Comparison of ENCODE assay signal across 26 cellular contexts in the genomic region with DNA sequence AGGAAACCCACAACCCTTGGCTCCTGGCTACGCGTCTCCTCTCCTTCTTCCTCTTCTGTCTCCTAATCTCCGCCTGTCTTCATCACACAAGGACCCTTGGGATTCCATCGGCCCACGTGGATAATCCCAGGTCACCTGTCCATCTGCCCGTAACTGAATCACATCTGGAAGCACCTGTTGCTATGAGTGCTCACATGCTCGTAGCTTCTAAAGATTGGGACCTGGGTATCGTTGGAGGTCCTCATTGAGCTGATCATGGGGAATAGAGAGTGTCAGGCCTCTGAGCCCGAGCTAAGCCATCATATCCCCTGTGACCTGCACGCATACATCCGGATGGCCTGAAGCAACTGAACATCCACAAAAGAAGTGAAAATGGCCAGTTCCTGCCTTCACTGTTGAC.
"Had no signal": no experiment of that assay in that cellular context is flagged by ENCODE, and none has a peak within 500 bp of the region (broad histone marks: within the 10 kb centered on the region; RNA-seq: fewer than 3 reads in every experiment).

No MANE protein-coding gene starts in this region.

- H3K9me3 Mint-ChIP-seq: mesothelial cell of epicardium had no signal

- H3K27ac ChIP-seq: dorsolateral prefrontal cortex, esophagus squamous epithelium, heart right ventricle, ovary, psoas muscle, sigmoid colon, stomach, thyroid gland had no signal

- H3K9me3 ChIP-seq: ovary, psoas muscle, thyroid gland had no signal

- H3K36me3 ChIP-seq: esophagus squamous epithelium, heart right ventricle, ovary, sigmoid colon, stomach, thyroid gland had no signal

- FAIRE-seq: colon, endothelial cell of umbilical vein, kidney had no signal

- H3K4me1 ChIP-seq: esophagus squamous epithelium, heart right ventricle, psoas muscle, sigmoid colon, stomach, thyroid gland had no signal

- H3K4me3 ChIP-seq: dorsolateral prefrontal cortex, esophagus squamous epithelium, heart right ventricle, ovary, psoas muscle, sigmoid colon, stomach, thyroid gland had no signal

- H3K4me1 Mint-ChIP-seq: mesothelial cell of epicardium; nephron; stimulated activated effector memory CD8-positive, alpha-beta T cell treated with anti-CD3 and anti-CD28 coated beads, Interleukin-12 subunit alpha, Interleukin-12 subunit beta, amount 100 ng/mL, for 72 hours had no signal

- H3K4me3 Mint-ChIP-seq: mesothelial cell of epicardium; naive thymus-derived CD4-positive, alpha-beta T cell; nephron; stimulated activated effector memory CD8-positive, alpha-beta T cell treated with anti-CD3 and anti-CD28 coated beads, Interleukin-12 subunit alpha, Interleukin-12 subunit beta, amount 100 ng/mL, for 72 hours had no signal

- H3K36me3 Mint-ChIP-seq: mesothelial cell of epicardium; stimulated activated effector memory CD8-positive, alpha-beta T cell treated with anti-CD3 and anti-CD28 coated beads, Interleukin-12 subunit alpha, Interleukin-12 subunit beta, amount 100 ng/mL, for 72 hours had no signal

- DNase-seq: dorsolateral prefrontal cortex; effector CD4-positive, alpha-beta T cell; esophagus squamous epithelium; foreskin melanocyte; glutamatergic neuron; heart right ventricle; kidney; mesenchymal stem cell; naive thymus-derived CD4-positive, alpha-beta T cell; occipital lobe; ovary; psoas muscle; right cardiac atrium; sigmoid colon; stimulated activated CD4-positive, alpha-beta T cell treated with anti-CD3 and anti-CD28 coated beads, Interleukin-2, amount 100 ng/mL, for 24 hours; stimulated activated CD4-positive, alpha-beta T cell treated with anti-CD3 and anti-CD28 coated beads, Interleukin-4, amount 100 ng/mL, for 24 hours; stimulated activated naive CD4-positive, alpha-beta T cell treated with Interleukin-2 at 50 U/mL for 16 hours; stomach; thyroid gland; trophoblast cell had no signal

- H3K27ac Mint-ChIP-seq: mesothelial cell of epicardium; naive thymus-derived CD4-positive, alpha-beta T cell; nephron; stimulated activated effector memory CD8-positive, alpha-beta T cell treated with anti-CD3 and anti-CD28 coated beads, Interleukin-12 subunit alpha, Interleukin-12 subunit beta, amount 100 ng/mL, for 72 hours had no signal

- H3K27me3 ChIP-seq: ovary, thyroid gland had no signal

- ATAC-seq: heart right ventricle; left lobe of liver; naive thymus-derived CD4-positive, alpha-beta T cell; psoas muscle; right cardiac atrium; stimulated activated effector memory CD8-positive, alpha-beta T cell treated with anti-CD3 and anti-CD28 coated beads, Interleukin-12 subunit alpha, Interleukin-12 subunit beta, amount 100 ng/mL, for 72 hours had no signal
